11 cellular contexts compared by ENCODE assay signal in the genomic region with DNA sequence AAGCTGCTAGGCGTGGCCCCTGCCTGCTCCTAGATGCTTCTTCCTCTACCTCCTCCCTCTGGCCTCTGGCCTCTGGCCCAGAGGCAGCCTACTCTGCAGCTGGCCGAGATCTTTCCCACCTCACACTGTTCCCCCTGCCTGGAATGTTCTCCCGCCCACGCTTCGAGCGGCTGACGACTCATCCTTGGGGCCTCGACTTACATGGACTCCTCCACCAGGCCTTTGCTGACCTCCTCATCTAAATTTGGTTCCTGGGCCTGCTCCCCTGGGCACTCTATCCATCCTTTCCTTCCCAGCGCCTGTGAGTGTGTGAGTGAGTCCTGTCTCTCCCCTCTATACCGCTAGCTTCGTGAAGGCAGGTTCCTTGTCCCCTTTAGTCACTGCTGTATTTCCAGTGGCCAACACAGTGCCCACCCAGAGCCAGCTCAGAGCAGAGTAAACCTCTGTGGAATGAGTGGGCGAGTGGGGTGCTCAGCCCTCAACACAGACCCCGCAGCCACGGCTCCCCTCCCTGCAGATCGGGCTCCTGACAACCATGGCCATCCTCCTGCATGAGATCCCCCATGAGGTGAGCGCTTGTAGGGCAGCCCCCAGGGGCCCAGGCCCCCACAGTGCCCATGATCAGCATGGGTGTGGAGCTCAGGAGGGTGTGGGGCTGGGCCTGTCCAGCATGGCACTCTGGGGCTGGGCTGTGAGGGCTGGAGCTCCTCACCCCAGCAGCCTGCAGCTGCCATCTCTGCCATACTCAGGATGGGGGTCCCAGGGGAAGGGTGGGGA. TPM values are rescaled to one million over a fixed set of nuclear protein-coding genes. Genes with fewer than 3 reads are reported as not detected.
DNase-seq lines count a peak whose midpoint lies in the region; ATAC-seq and TF ChIP-seq lines count a peak whose summit lies in the region.
"Had no signal": no experiment of that assay in that cellular context is flagged by ENCODE, and none has a peak within 500 bp of the region (broad histone marks: within the 10 kb centered on the region; RNA-seq: fewer than 3 reads in every experiment).

No MANE protein-coding gene starts in this region.

- no peak; the same call in 1 of the 2 replicates for TF ChIP-seq CTCF in HFFc6 (IDR thresholded peaks at IDR 0.05)

- H3K36me3 Mint-ChIP-seq in HFFc6 (ENCODE audit: low read depth): peaks cover 25% of the 10 kb centered on the region
- H3K36me3 Mint-ChIP-seq in activated CD4-positive, alpha-beta memory T cell treated with anti-CD3 and anti-CD28 coated beads for 36 hours: peaks cover 14% of the 10 kb centered on the region

- POLR2A ChIA-PET in activated CD4-positive, alpha-beta memory T cell treated with anti-CD3 and anti-CD28 coated beads for 36 hours (lab: Charles Lee): no interaction called here

- CTCF ChIA-PET in activated CD4-positive, alpha-beta memory T cell treated with anti-CD3 and anti-CD28 coated beads for 36 hours (lab: Charles Lee): interaction anchor here (0.6 to 4.8 kb wide), 3 partner anchors 11 to 522 kb away, joined by 3 to 59 read pairs (median 4); partner anchors contain the start of gene PSMC3

- peaks cover 60% of the 10 kb centered on the region for H3K4me1 Mint-ChIP-seq in HFFc6 (ENCODE audit: low read depth)
- H3K4me1 Mint-ChIP-seq in stimulated activated naive CD8-positive, alpha-beta T cell treated with anti-CD3 and anti-CD28 coated beads, Interleukin-15, amount 100 ng/mL, for 72 hours: peaks cover 35% of the 10 kb centered on the region
- peaks cover 5% of the 10 kb centered on the region for H3K4me1 Mint-ChIP-seq in activated CD4-positive, alpha-beta memory T cell treated with anti-CD3 and anti-CD28 coated beads for 36 hours (ENCODE audit: low read depth)

- peak overlapping the region; percentile 53 for H3K4me3 Mint-ChIP-seq in HFFc6
- H3K4me3 Mint-ChIP-seq in stimulated activated naive CD8-positive, alpha-beta T cell treated with anti-CD3 and anti-CD28 coated beads, Interleukin-15, amount 100 ng/mL, for 72 hours: no peak overlapping the region
- H3K4me3 Mint-ChIP-seq in activated CD4-positive, alpha-beta memory T cell treated with anti-CD3 and anti-CD28 coated beads for 36 hours: no peak overlapping the region
- H3K4me3 Mint-ChIP-seq: immature natural killer cell had no signal

- DNase-seq in HFFc6: no peak
- peak; percentile 82 for DNase-seq in islet precursor cell
- no peak for DNase-seq in stimulated activated naive CD8-positive, alpha-beta T cell treated with anti-CD3 and anti-CD28 coated beads, Interleukin-15, amount 100 ng/mL, for 72 hours
- DNase-seq in amniotic stem cell (lab: John Stamatoyannopoulos, UW): no peak
- no peak for DNase-seq in activated CD4-positive, alpha-beta memory T cell treated with anti-CD3 and anti-CD28 coated beads for 36 hours
- DNase-seq in foreskin melanocyte: no peak
- DNase-seq: colonic mucosa, immature natural killer cell, NCI-H1105 had no signal

- H3K27ac Mint-ChIP-seq in HFFc6: peak overlapping the region; percentile 73
- peak overlapping the region; percentile 22 to 83 for H3K27ac Mint-ChIP-seq in stimulated activated naive CD8-positive, alpha-beta T cell treated with anti-CD3 and anti-CD28 coated beads, Interleukin-15, amount 100 ng/mL, for 72 hours
- no peak overlapping the region for H3K27ac Mint-ChIP-seq in activated CD4-positive, alpha-beta memory T cell treated with anti-CD3 and anti-CD28 coated beads for 36 hours

- H3K27ac ChIP-seq in angular gyrus (ENCODE audit: low read depth, low read length): peak overlapping the region; percentile 69
- H3K27ac ChIP-seq: colonic mucosa had no signal

- no peaks in the 10 kb centered on the region for H3K9me3 Mint-ChIP-seq in HFFc6
- no peaks in the 10 kb centered on the region for H3K9me3 Mint-ChIP-seq in stimulated activated naive CD8-positive, alpha-beta T cell treated with anti-CD3 and anti-CD28 coated beads, Interleukin-15, amount 100 ng/mL, for 72 hours
- no peaks in the 10 kb centered on the region for H3K9me3 Mint-ChIP-seq in activated CD4-positive, alpha-beta memory T cell treated with anti-CD3 and anti-CD28 coated beads for 36 hours
- H3K9me3 Mint-ChIP-seq: immature natural killer cell had no signal

- H3K27me3 Mint-ChIP-seq in HFFc6 (ENCODE audit: insufficient read depth): peaks cover 11% of the 10 kb centered on the region
- H3K27me3 Mint-ChIP-seq in stimulated activated naive CD8-positive, alpha-beta T cell treated with anti-CD3 and anti-CD28 coated beads, Interleukin-15, amount 100 ng/mL, for 72 hours: no peaks in the 10 kb centered on the region
- no peaks in the 10 kb centered on the region for H3K27me3 Mint-ChIP-seq in activated CD4-positive, alpha-beta memory T cell treated with anti-CD3 and anti-CD28 coated beads for 36 hours

- ATAC-seq in stimulated activated naive CD8-positive, alpha-beta T cell treated with anti-CD3 and anti-CD28 coated beads, Interleukin-15, amount 100 ng/mL, for 72 hours: peak; percentile 26
- no peak for ATAC-seq in HG03521 (IDR thresholded peaks at IDR 0.05; ENCODE audit: unreplicated experiment)

- intact Hi-C loops in activated CD4-positive, alpha-beta memory T cell treated with anti-CD3 and anti-CD28 coated beads for 36 hours (cut with micrococcal nuclease): no loop called here

RNA-seq across cellular contexts. Expression of gene SLC39A13, which starts 5.7 kb away (rescaled TPM):
- total RNA-seq in HFFc6 (2021; fragmentation: NEBNext Ultra II Directional; extraction: Animal tissue kit (Norgen Biotek cat#: 25700)): 100 to 1,000 TPM in 2 of 6 experiments, 10 to 100 TPM in 4; 78.2 to 126 (median 86.4) TPM
- 10 to 100 TPM; 17.7 to 18.0 TPM for total RNA-seq in activated CD4-positive, alpha-beta memory T cell treated with anti-CD3 and anti-CD28 coated beads for 36 hours

RNA-seq across cellular contexts. Expression of gene PSMC3, which starts 12.1 kb away (rescaled TPM):
- 100 to 1,000 TPM; 161 to 238 (median 220) TPM for total RNA-seq in HFFc6 (2021; fragmentation: NEBNext Ultra II Directional; extraction: Animal tissue kit (Norgen Biotek cat#: 25700))
- 100 to 1,000 TPM; 143 to 148 TPM for total RNA-seq in activated CD4-positive, alpha-beta memory T cell treated with anti-CD3 and anti-CD28 coated beads for 36 hours

RNA-seq across cellular contexts. Expression of gene RAPSN, which starts 34.8 kb away (rescaled TPM):
- total RNA-seq in HFFc6 (2021; fragmentation: NEBNext Ultra II Directional; extraction: Animal tissue kit (Norgen Biotek cat#: 25700)): under 1 TPM in 1 of 6 experiments, not detected in 5; 0.22 TPM
- total RNA-seq in activated CD4-positive, alpha-beta memory T cell treated with anti-CD3 and anti-CD28 coated beads for 36 hours: under 1 TPM in 1 of 2 experiments, not detected in 1; 0.22 TPM
- total RNA-seq: colonic mucosa had no signal

RNA-seq across cellular contexts. Expression of gene SPI1, which starts 35.7 kb away (rescaled TPM):
- not detected for total RNA-seq in HFFc6 (2021; fragmentation: NEBNext Ultra II Directional; extraction: Animal tissue kit (Norgen Biotek cat#: 25700))
- not detected for total RNA-seq in activated CD4-positive, alpha-beta memory T cell treated with anti-CD3 and anti-CD28 coated beads for 36 hours

Comparison
In these comparisons a context has a peak if more than half of its experiments do, and no peak if none do; other contexts are left out.
1. RNA of gene SLC39A13, which starts 5.7 kb away (total RNA-seq): 78.2 to 126 TPM in HFFc6; 17.7 to 18.0 TPM in activated CD4-positive, alpha-beta memory T cell treated with anti-CD3 and anti-CD28 coated beads for 36 hours; every median in the first group is over 4 times any median in the second.